ENCODE assay signal across 8 cellular contexts in the genomic region with DNA sequence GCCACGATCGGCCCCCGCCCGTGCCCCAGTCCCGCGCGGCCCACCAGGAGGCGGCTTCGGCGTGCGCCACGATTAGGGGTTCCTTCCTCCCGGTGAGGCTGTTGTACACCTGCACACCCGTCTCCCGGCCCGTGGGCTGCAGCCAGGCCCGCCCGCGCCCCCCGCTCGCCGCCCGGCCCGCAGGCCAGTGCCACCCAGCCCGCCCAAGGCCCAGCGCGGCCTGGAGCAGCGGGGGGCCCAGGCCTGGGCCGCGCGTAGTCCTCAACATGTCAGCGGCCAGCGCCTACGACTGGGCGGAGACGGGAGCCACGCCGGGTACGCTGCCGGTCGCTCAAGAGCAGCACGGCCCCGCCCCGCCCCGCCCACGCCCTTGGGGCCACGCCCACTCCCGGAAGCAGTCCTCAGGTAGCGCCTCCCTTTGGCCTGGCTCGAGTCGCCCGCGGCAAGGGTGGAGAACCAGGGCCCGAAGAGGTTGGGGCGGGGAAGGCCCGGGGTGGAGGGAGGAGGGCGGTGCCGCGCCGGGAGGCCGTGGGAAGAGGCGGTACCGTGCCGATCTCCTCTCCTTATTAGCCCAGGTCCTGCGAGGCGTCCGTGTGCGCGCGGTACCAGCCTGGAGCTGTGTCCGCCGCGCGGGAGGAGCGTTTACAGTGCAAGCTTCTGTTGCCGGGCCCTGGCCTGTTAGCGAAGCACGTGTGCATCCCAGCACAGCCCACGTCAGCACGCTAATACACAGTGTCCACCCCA. TPM values are rescaled to one million over a fixed set of nuclear protein-coding genes. Genes with fewer than 3 reads are reported as not detected.
DNase-seq lines count a peak whose midpoint lies in the region; ATAC-seq, FAIRE-seq and TF ChIP-seq lines count a peak whose summit lies in the region.

TSS of gene CARS2 (minus strand) at position 291 of the 744 bp plus-strand sequence. CDS start at position 268, 23 bp downstream.

- no peaks in the 10 kb centered on the region for H3K9me2 ChIP-seq in Karpas-422 (replicated peaks; ENCODE audit: insufficient read depth, low read length)

- H3K4me1 ChIP-seq in DND-41 (ENCODE audit: insufficient read depth, low read length) (peaks cover 33% of the 10 kb centered on the region), Karpas-422 (ENCODE audit: low read length) (peaks cover 27% of the 10 kb centered on the region), muscle layer of duodenum (ENCODE audit: control insufficient read depth in 1 of 2, insufficient read depth in 2 of 2, low read length in 2 of 2) (peaks cover 14 to 28% of the 10 kb centered on the region in 2 donors)

- peaks cover 23% of the 10 kb centered on the region for H3K36me3 ChIP-seq in DND-41 (ENCODE audit: insufficient read depth, low read length)
- H3K36me3 ChIP-seq in Karpas-422 (ENCODE audit: insufficient read depth, low read length), result peaks cover 18% of the 10 kb centered on the region; the same call in 1 of the 2 replicates
- peaks cover 0 to 19% of the 10 kb centered on the region in 2 donors for H3K36me3 ChIP-seq in muscle layer of duodenum (ENCODE audit: control insufficient read depth in 1 of 2, insufficient read depth in 2 of 2, low read length in 2 of 2)

- H2AFZ ChIP-seq in DND-41 (ENCODE audit: low read depth, low read length), result peak within 1 kb of the TSS; percentile 87
- peak within 1 kb of the TSS; percentile 67; the same call in 1 of the 2 replicates for H2AFZ ChIP-seq in Karpas-422 (ENCODE audit: low read length)

- ATAC-seq in DND-41 (ENCODE audit: insufficient read depth, low read depth) (peak; percentile 92), GM21825 (IDR thresholded peaks at IDR 0.05; ENCODE audit: unreplicated experiment) (peak; percentile 97), esophagus mucosa (peak; percentile 97)

- H3K4me2 ChIP-seq in DND-41 (ENCODE audit: insufficient read depth, low read length) (peak within 1 kb of the TSS; percentile 97), Karpas-422 (ENCODE audit: low read depth, low read length, poor library complexity, severe bottlenecking) (peak within 1 kb of the TSS; percentile 93)

- peaks cover 39% of the 10 kb centered on the region for H3K79me2 ChIP-seq in DND-41 (ENCODE audit: insufficient read depth, low read length)
- peaks cover 46% of the 10 kb centered on the region for H3K79me2 ChIP-seq in Karpas-422 (ENCODE audit: low read length)

- H3K4me3 ChIP-seq in DND-41 (ENCODE audit: low read depth in 1 of 2, low read length in 2 of 2) (peak within 1 kb of the TSS; percentile 50 to 76; a peak in 3 of 4 replicates), Karpas-422 (ENCODE audit: low read length) (peak within 1 kb of the TSS; percentile 75), muscle layer of duodenum (ENCODE audit: low read depth in 1 of 2, low read length in 2 of 2) (peak within 1 kb of the TSS; percentile 71 to 79)

- H4K20me1 ChIP-seq in DND-41 (ENCODE audit: insufficient read depth, low read length), result peaks cover 10% of the 10 kb centered on the region; the same call in 1 of the 2 replicates
- no peaks in the 10 kb centered on the region for H4K20me1 ChIP-seq in Karpas-422 (ENCODE audit: insufficient read depth, low read depth, low read length)

- H3K9ac ChIP-seq in DND-41 (ENCODE audit: low read depth, low read length) (peak within 1 kb of the TSS; percentile 85), Karpas-422 (ENCODE audit: low read length) (peak within 1 kb of the TSS; percentile 97)

- H3K27ac ChIP-seq in DND-41 (ENCODE audit: low read length) (peak within 1 kb of the TSS; percentile 81), Karpas-422 (ENCODE audit: low read length) (peak within 1 kb of the TSS; percentile 37; the same call in 1 of the 2 replicates), muscle layer of duodenum (ENCODE audit: low read length) (peak within 1 kb of the TSS; percentile 54)

- FAIRE-seq in RCC 7860 (lab: Jason Lieb, UNC), result peak; percentile 24

- DNase-seq in DND-41, result peak; percentile 95
- peak; percentile 99 for DNase-seq in Karpas-422
- peak; percentile 91 for DNase-seq in RCC 7860 (ENCODE audit: low spot score)
- peak; percentile 94 to 96 for DNase-seq in activated T-cell treated with anti-CD3 and anti-CD28 coated beads, Interleukin-2, amount 50 U/mL, for 48 hours
- DNase-seq in stimulated activated CD8-positive, alpha-beta memory T cell treated with anti-CD3 and anti-CD28 coated beads, Interleukin-7, amount 100 ng/mL, for 4 hours (ENCODE audit: low read depth in 2 of 2), result peak; percentile 87 to 92

- H3K9me3 ChIP-seq in DND-41 (ENCODE audit: insufficient read depth, low read length, severe bottlenecking) (no peaks in the 10 kb centered on the region), Karpas-422 (ENCODE audit: low read length) (no peaks in the 10 kb centered on the region), muscle layer of duodenum (ENCODE audit: control insufficient read depth in 1 of 2, low read length in 2 of 2) (no peaks in the 10 kb centered on the region)

- H3K27me3 ChIP-seq in DND-41 (ENCODE audit: insufficient read depth, low read length, poor library complexity) (no peaks in the 10 kb centered on the region), Karpas-422 (ENCODE audit: low read length) (no peaks in the 10 kb centered on the region), muscle layer of duodenum (ENCODE audit: low read depth, low read length) (no peaks in the 10 kb centered on the region)

- no peak for TF ChIP-seq CTCF in DND-41 (IDR thresholded peaks at IDR 0.05; ENCODE audit: borderline replicate concordance, extremely low read depth, low read length, poor library complexity, severe bottlenecking)

RNA-seq across cellular contexts. Expression of gene CARS2, which starts in this region (rescaled TPM):
- 48.2 and 102 TPM in 2 replicates for total RNA-seq in Karpas-422 (2014; rRNA removed; shearing (Covaris generic); ENCODE audit: low replicate concordance)
- total RNA-seq in esophagus mucosa, result 35.5 TPM

Comparison
In these comparisons a context has a peak if more than half of its experiments do, and no peak if none do; other contexts are left out.
1. Peak in every context shown above with its lines: DNase-seq, ATAC-seq, H3K4me3 ChIP-seq and H3K27ac ChIP-seq.